In genomic region chr10:48579251-48579960, GRCh38 we compare ENCODE assay signal across 14 cellular contexts. TPM values are rescaled to one million over a fixed set of nuclear protein-coding genes. Genes with fewer than 3 reads are reported as not detected.
DNase-seq lines count a peak whose midpoint lies in the region; ATAC-seq, FAIRE-seq and TF ChIP-seq lines count a peak whose summit lies in the region.
"Had no signal": no experiment of that assay in that cellular context is flagged by ENCODE, and none has a peak within 500 bp of the region (broad histone marks: within the 10 kb centered on the region; RNA-seq: fewer than 3 reads in every experiment).

No MANE protein-coding gene starts in this region.

- H2BK12ac ChIP-seq in H1 (ENCODE audit: low read depth, low read length), result no peak overlapping the region
- no peak overlapping the region for H2BK12ac ChIP-seq in mesenchymal stem cell (ENCODE audit: low read length in 2 of 2)

- H3K4me1 ChIP-seq in Loucy (ENCODE audit: insufficient read depth, low read length, poor library complexity, severe bottlenecking) (no peaks in the 10 kb centered on the region), H1 (replicated peaks in 1 of 4; ENCODE audit: control insufficient read depth in 3 of 4, insufficient read depth in 4 of 4, low read length in 3 of 4) (no peaks in the 10 kb centered on the region; a peak in 1 of 7 replicates), mesenchymal stem cell (ENCODE audit: control insufficient read depth, insufficient read depth, low read depth, low read length) (peaks cover 4% of the 10 kb centered on the region), small intestine (ENCODE audit: control insufficient read depth in 2 of 2, insufficient read depth in 1 of 2, low read depth in 1 of 2, low read length in 1 of 2) (no peaks in the 10 kb centered on the region)
- H3K4me1 ChIP-seq: SJCRH30 had no signal

- no peaks in the 10 kb centered on the region for H3K79me2 ChIP-seq in Loucy (ENCODE audit: insufficient read depth, low read length)
- H3K79me2 ChIP-seq in H1 (ENCODE audit: control insufficient read depth in 1 of 2, insufficient read depth in 2 of 2, low read length in 2 of 2), result no peaks in the 10 kb centered on the region; a peak in 1 of 4 replicates

- H3K27me3 ChIP-seq in Loucy (ENCODE audit: insufficient read depth, low read length, poor library complexity, severe bottlenecking), result no peaks in the 10 kb centered on the region
- H3K27me3 ChIP-seq in H1 (replicated peaks in 1 of 4; ENCODE audit: control insufficient read depth in 3 of 4, extremely low read depth in 1 of 4, insufficient read depth in 3 of 4, low read length in 3 of 4), result no peaks in the 10 kb centered on the region
- no peaks in the 10 kb centered on the region for H3K27me3 ChIP-seq in mesenchymal stem cell (ENCODE audit: control insufficient read depth in 1 of 2, insufficient read depth in 1 of 2, low read length in 2 of 2)
- H3K27me3 ChIP-seq in small intestine (ENCODE audit: control insufficient read depth in 2 of 2, insufficient read depth in 2 of 2, low read length in 2 of 2), result peaks cover 0 to 2% of the 10 kb centered on the region in 2 donors
- H3K27me3 ChIP-seq: SJCRH30 had no signal

- H4K91ac ChIP-seq in H1 (replicated peaks; ENCODE audit: insufficient read length, low read length), result no peak overlapping the region
- H4K91ac ChIP-seq in mesenchymal stem cell (ENCODE audit: low read length), result no peak overlapping the region

- H4K20me1 ChIP-seq in Loucy (ENCODE audit: insufficient read depth, low read length, poor library complexity, severe bottlenecking), result no peaks in the 10 kb centered on the region
- no peaks in the 10 kb centered on the region for H4K20me1 ChIP-seq in H1 (replicated peaks in 1 of 2; ENCODE audit: control insufficient read depth in 1 of 2, insufficient read depth in 2 of 2, low read length in 2 of 2)

- no peaks in the 10 kb centered on the region for H3K9me2 ChIP-seq in Loucy (replicated peaks; ENCODE audit: low read depth, low read length)

- H2AK5ac ChIP-seq in H1 (ENCODE audit: low read depth, low read length), result no peak overlapping the region
- H2AK5ac ChIP-seq in mesenchymal stem cell (ENCODE audit: low read length, severe bottlenecking), result no peak overlapping the region

- H3K27ac ChIP-seq in H1 (ENCODE audit: low read depth, low read length) (no peak overlapping the region), mesenchymal stem cell (ENCODE audit: low read length, poor library complexity, severe bottlenecking) (no peak overlapping the region), small intestine (ENCODE audit: low read depth in 1 of 2, low read length in 1 of 2) (no peak overlapping the region)
- H3K27ac ChIP-seq: SJCRH30 had no signal

- no peaks in the 10 kb centered on the region for H3K79me1 ChIP-seq in H1 (ENCODE audit: low read depth, low read length)
- H3K79me1 ChIP-seq in mesenchymal stem cell (replicated peaks; ENCODE audit: low read length, poor library complexity, severe bottlenecking), result peaks cover 11% of the 10 kb centered on the region

- H3K23me2 ChIP-seq in H1 (ENCODE audit: low read depth, low read length), result no peaks in the 10 kb centered on the region

- H3K4ac ChIP-seq in H1 (replicated peaks; ENCODE audit: insufficient read length, low read depth, low read length) (no peak overlapping the region), mesenchymal stem cell (ENCODE audit: low read depth in 1 of 2, low read length in 2 of 2) (no peak overlapping the region)

- FAIRE-seq in H1 (lab: Jason Lieb, UNC), result no peak
- FAIRE-seq in small intestine (lab: Jason Lieb, UNC), result no peak
- FAIRE-seq: G401.6 had no signal

- H4K5ac ChIP-seq in H1 (ENCODE audit: insufficient read length, low read depth, low read length), result no peak overlapping the region

- 0 out of 2 replicates have a peak overlapping the region, but pooled peaks have one; percentile 13 for H2BK20ac ChIP-seq in H1 (ENCODE audit: low read length)

- H2BK15ac ChIP-seq in H1 (ENCODE audit: low read length), result no peak overlapping the region
- no peak overlapping the region for H2BK15ac ChIP-seq in mesenchymal stem cell (ENCODE audit: low read depth, poor library complexity, severe bottlenecking)

- TF ChIP-seq EP300 in H1 (IDR thresholded peaks at IDR 0.05; ENCODE audit: borderline replicate concordance in 1 of 2, low read depth in 2 of 2, low read length in 2 of 2), result no peak

- H3K4me2 ChIP-seq in Loucy (ENCODE audit: low read depth, low read length, poor library complexity, severe bottlenecking) (no peak overlapping the region), H1 (ENCODE audit: insufficient read depth in 1 of 2, low read depth in 2 of 2, low read length in 2 of 2) (no peak overlapping the region), mesenchymal stem cell (ENCODE audit: low read length, poor library complexity, severe bottlenecking) (no peak overlapping the region)

- H2AFZ ChIP-seq in Loucy (ENCODE audit: low read length) (0 out of 2 replicates have a peak overlapping the region, but pooled peaks have one; percentile 39), H1 (ENCODE audit: low read length) (peak overlapping the region; percentile 92), mesenchymal stem cell (ENCODE audit: low read depth, low read length) (no peak overlapping the region)

- H2BK120ac ChIP-seq in H1 (replicated peaks; ENCODE audit: low read depth, low read length) (no peak overlapping the region), mesenchymal stem cell (ENCODE audit: low read depth, low read length) (no peak overlapping the region)

- TF ChIP-seq RAD21 in H1 (IDR thresholded peaks at IDR 0.05 in 1 of 2, conservative IDR thresholded peaks at IDR 0.05 in 1 of 2; ENCODE audit: low read depth in 2 of 2, low read length in 2 of 2), result no peak

- no peak for ATAC-seq in GM19395 (IDR thresholded peaks at IDR 0.05; ENCODE audit: unreplicated experiment)
- ATAC-seq: activated T-cell treated with anti-CD3 and anti-CD28 coated beads, Interleukin-2, amount 50 U/mL, for 72 hours had no signal

- no peak for TF ChIP-seq CTCF in Loucy (conservative IDR thresholded peaks at IDR 0.05; ENCODE audit: low read length)
- no peak for TF ChIP-seq CTCF in H1 (IDR thresholded peaks at IDR 0.05; ENCODE audit: control extremely low read depth in 1 of 3, insufficient read depth in 1 of 3, low read depth in 1 of 3, low read length in 3 of 3)

- no peak overlapping the region for H3K18ac ChIP-seq in H1 (ENCODE audit: extremely low read depth, low read length)
- no peak overlapping the region for H3K18ac ChIP-seq in mesenchymal stem cell (ENCODE audit: low read depth in 1 of 2, low read length in 2 of 2)

- POLR2A ChIA-PET in H1 (lab: Charles Lee; ENCODE audit: partially characterized antibody), result no interaction called here

- CTCF ChIA-PET in H1 (lab: Charles Lee; ENCODE audit: partially characterized antibody), result interaction anchor here (0.8 to 18.5 kb wide), 8 partner anchors 8 to 78 kb away, joined by 3 to 172 read pairs (median 4); partner anchors contain the start of gene ARHGAP22

- no peaks in the 10 kb centered on the region for H3F3A ChIP-seq in Loucy (ENCODE audit: low read depth)

- peak overlapping the region; percentile 69; the same call in 1 of the 2 replicates for H4K8ac ChIP-seq in H1 (ENCODE audit: extremely low read depth, insufficient read depth, low read length)
- no peak overlapping the region for H4K8ac ChIP-seq in mesenchymal stem cell (ENCODE audit: low read length)

- WGBS in H1 (ENCODE audit: extremely low coverage in 1 of 2, insufficient coverage in 1 of 2, insufficient read length in 1 of 2, insufficient replicate concordance in 2 of 2, low coverage in 1 of 2, low lambda C conversion rate in 2 of 2, missing lambda C conversion rate in 1 of 2), 2 experiments, result 87% methylated on average over 7 of the region's 8 CpGs; no CpG with 5 or more reads in 1 of the 2 experiments
- 80% methylated on average over 8 of the region's 8 CpGs for WGBS in mesenchymal stem cell
- WGBS in small intestine, 3 donors, result 57 to 63% (median 61%) methylated on average over 8 of the region's 8 CpGs

- TF ChIP-seq POLR2A in H1 (IDR thresholded peaks at IDR 0.05; ENCODE audit: control extremely low read depth in 1 of 2, low read depth in 2 of 2, low read length in 2 of 2), result no peak

- H3K4me3 ChIP-seq in Loucy (ENCODE audit: low read length, poor library complexity, severe bottlenecking) (no peak overlapping the region), H1 (ENCODE audit: extremely low read depth in 1 of 4, insufficient read depth in 2 of 4, low read depth in 3 of 4, low read length in 4 of 4) (no peak overlapping the region), mesenchymal stem cell (ENCODE audit: insufficient read depth in 1 of 2, low read depth in 1 of 2, low read length in 2 of 2) (peak overlapping the region in 1 of 2 experiments; percentile 46), small intestine (ENCODE audit: low read depth in 1 of 2, low read length in 2 of 2) (no peak overlapping the region)
- H3K4me3 ChIP-seq: SJCRH30 had no signal

- H3K36me3 ChIP-seq in Loucy (ENCODE audit: insufficient read depth, low read length) (no peaks in the 10 kb centered on the region), H1 (ENCODE audit: control insufficient read depth in 2 of 4, insufficient read depth in 4 of 4, low read length in 3 of 4) (no peaks in the 10 kb centered on the region), mesenchymal stem cell (ENCODE audit: control insufficient read depth in 1 of 2, insufficient read depth in 2 of 2, low read depth in 1 of 2, low read length in 2 of 2) (peaks cover 17 to 89% of the 10 kb centered on the region in 2 experiments), small intestine (ENCODE audit: control insufficient read depth in 2 of 2, insufficient read depth in 2 of 2, low read length in 2 of 2) (no peaks in the 10 kb centered on the region)
- H3K36me3 ChIP-seq: SJCRH30 had no signal

- H3K9me3 ChIP-seq in Loucy (ENCODE audit: insufficient read depth, low read depth, low read length), result no peaks in the 10 kb centered on the region
- H3K9me3 ChIP-seq in H1 (ENCODE audit: insufficient read depth in 2 of 2, low read depth in 1 of 2, low read length in 1 of 2), result peaks cover 0 to 1% of the 10 kb centered on the region in 2 experiments; a peak in 1 of 4 replicates
- H3K9me3 ChIP-seq in mesenchymal stem cell (ENCODE audit: control insufficient read depth, low read length), result no peaks in the 10 kb centered on the region
- no peaks in the 10 kb centered on the region for H3K9me3 ChIP-seq in small intestine (ENCODE audit: control insufficient read depth, low read depth)
- H3K9me3 ChIP-seq: SJCRH30 had no signal

- no peak overlapping the region for H3K56ac ChIP-seq in H1 (replicated peaks; ENCODE audit: insufficient read length, low read depth, low read length)

- DNase-seq in AG08395 (ENCODE audit: low spot score) (peak; percentile 55), H1 (ENCODE audit: low read depth in 1 of 2, low spot score in 2 of 2) (no peak), mesenchymal stem cell (peak; percentile 49), HK-2 (ENCODE audit: unreplicated experiment) (no peak), small intestine (no peak), NCI-H345 treated with DMSO at 0.1 percent for 48 hours (lab: John Stamatoyannopoulos, UW; ENCODE audit: unreplicated experiment) (no peak)
- DNase-seq: activated T-cell treated with anti-CD3 and anti-CD28 coated beads, Interleukin-2, amount 50 U/mL, for 72 hours; AML-193; NCI-H1694 treated with DMSO at 0.1 percent for 48 hours; NCI-H774 had no signal

- no peak overlapping the region for H3K9ac ChIP-seq in Loucy (ENCODE audit: low read depth, low read length, poor library complexity, severe bottlenecking)
- H3K9ac ChIP-seq in H1 (replicated peaks in 1 of 4; ENCODE audit: extremely low read depth in 1 of 4, low read depth in 3 of 4, low read length in 3 of 4), result no peak overlapping the region
- H3K9ac ChIP-seq in mesenchymal stem cell (ENCODE audit: low read length), result peak overlapping the region; percentile 52

- no peak overlapping the region for H2BK5ac ChIP-seq in H1 (ENCODE audit: low read depth, low read length)
- no peak overlapping the region for H2BK5ac ChIP-seq in mesenchymal stem cell (ENCODE audit: low read depth, low read length, poor library complexity, severe bottlenecking)

- H3K14ac ChIP-seq in H1 (ENCODE audit: insufficient read length) (no peak overlapping the region), mesenchymal stem cell (ENCODE audit: low read length in 2 of 2) (no peak overlapping the region)

- H3K23ac ChIP-seq in H1 (ENCODE audit: insufficient read length) (no peak overlapping the region), mesenchymal stem cell (ENCODE audit: low read length in 2 of 2) (no peak overlapping the region)

RNA-seq across cellular contexts. Expression of gene ARHGAP22, which starts 25.5 kb away (rescaled TPM):
- 11.2 and 12.9 TPM in 2 replicates for total RNA-seq in H1 (2021; fragmentation: NEBNext Ultra II Directional; extraction: Animal tissue kit (Norgen Biotek cat#: 25700))
- polyA plus RNA-seq in H1 (2011; rRNA removed) (3.6 and 5.1 TPM in 2 replicates), small intestine (1 to 10 TPM in 1 of 3 donors, under 1 TPM in 1, not detected in 1; 0.54 to 1.4 TPM)
- polyA plus RNA-seq in H1 (2011; cell fraction: cytosol; rRNA removed), result 5.5 TPM
- 7.7 TPM for polyA plus RNA-seq in H1 (2011; cell fraction: nucleus; rRNA removed)
- polyA plus RNA-seq in H1 (2012, experiment 1 of 2), result 6.8 to 7.4 TPM (median 7.2 TPM) in 4 replicates
- 4.6 TPM for polyA plus RNA-seq in H1 (2012, experiment 2 of 2)
- polyA plus RNA-seq in H1 (2013, experiment 1 of 2), result 5.4 TPM
- 4.5 TPM for polyA plus RNA-seq in H1 (2013, experiment 2 of 2)
- 4.3 and 5.5 TPM in 2 replicates for polyA minus RNA-seq in H1 (2011; rRNA and poly(A)+ RNA removed)
- 8.2 TPM for polyA minus RNA-seq in H1 (2011; cell fraction: cytosol; rRNA and poly(A)+ RNA removed)
- 4.7 TPM for polyA minus RNA-seq in H1 (2011; cell fraction: nucleus; rRNA and poly(A)+ RNA removed)
- polyA plus RNA-seq in mesenchymal stem cell (2013, experiment 1 of 2), result 14.3 TPM
- 14.4 TPM for polyA plus RNA-seq in mesenchymal stem cell (2013, experiment 2 of 2)
- total RNA-seq: activated T-cell treated with anti-CD3 and anti-CD28 coated beads, Interleukin-2, amount 50 U/mL, for 72 hours; SJCRH30 had no signal

Comparison
In these comparisons a context has a peak if more than half of its experiments do, and no peak if none do; other contexts are left out.
1. DNase-seq: peak in AG08395 (single experiment) and mesenchymal stem cell (single experiment); none in H1 (0 of 2), HK-2 (single experiment), small intestine (single experiment) and NCI-H345 treated with DMSO at 0.1 percent for 48 hours (single experiment).